In genomic region chr7:111148134-111148533, GRCh38 we compare ENCODE assay signal across 29 cellular contexts. TPM values are rescaled to one million over a fixed set of nuclear protein-coding genes. Genes with fewer than 3 reads are reported as not detected.
"Had no signal": no experiment of that assay in that cellular context is flagged by ENCODE, and none has a peak within 500 bp of the region (broad histone marks: within the 10 kb centered on the region; RNA-seq: fewer than 3 reads in every experiment).

No MANE protein-coding gene starts in this region.

- H3K9ac ChIP-seq: neural progenitor cell had no signal

- H3K4me3 ChIP-seq: adrenal gland, esophagus muscularis mucosa, left ventricle myocardium inferior, neural progenitor cell, sigmoid colon, smooth muscle cell, stomach, suprapubic skin, tibial nerve had no signal

- H2AFZ ChIP-seq: neural progenitor cell had no signal

- H3K4me2 ChIP-seq: neural progenitor cell, smooth muscle cell had no signal

- ATAC-seq: activated T-cell treated with anti-CD3 and anti-CD28 coated beads, Interleukin-2, amount 50 U/mL, for 4 hours; effector memory CD8-positive, alpha-beta T cell; naive thymus-derived CD8-positive, alpha-beta T cell; stimulated activated memory B cell treated with anti-CD40 and anti-IgM and Interleukin-4, amounts not matched to agents 10 μg/mL and 1 μg/mL and 100 μg/mL, for 72 hours had no signal

- H3K4me1 ChIP-seq: adrenal gland, left ventricle myocardium inferior, stomach, suprapubic skin had no signal

- H3K36me3 ChIP-seq: adrenal gland, esophagus muscularis mucosa, left ventricle myocardium inferior, neural progenitor cell, sigmoid colon, stomach, suprapubic skin, tibial nerve had no signal

- H3K9me3 ChIP-seq: adrenal gland, esophagus muscularis mucosa, left ventricle myocardium inferior, sigmoid colon, stomach, suprapubic skin, tibial nerve had no signal

- DNase-seq: activated B cell treated with CpG ODN at 0.5 μM for 24 hours; activated CD4-positive, alpha-beta T cell treated with anti-CD3 and anti-CD28 coated beads for 4 hours; activated CD4-positive, alpha-beta T cell treated with anti-CD3 and anti-CD28 coated beads, Interleukin-2, amount 50 U/mL, for 48 hours; activated CD8-positive, alpha-beta memory T cell treated with anti-CD3 and anti-CD28 coated beads, Interleukin-2, amount 50 U/mL, for 48 hours; activated naive CD4-positive, alpha-beta T cell; activated T-cell treated with anti-CD3 and anti-CD28 coated beads, Interleukin-2, amount 50 U/mL, for 4 hours; adrenal gland; central memory CD4-positive, alpha-beta T cell; dorsolateral prefrontal cortex; effector memory CD8-positive, alpha-beta T cell; glutamatergic neuron; hippocampal formation; left ventricle myocardium inferior; naive thymus-derived CD8-positive, alpha-beta T cell; posterior cingulate gyrus; retina; sigmoid colon; stimulated activated CD4-positive, alpha-beta T cell treated with anti-CD3 and anti-CD28 coated beads, Interleukin-15, amount 100 ng/mL, for 24 hours; stomach had no signal

- FAIRE-seq: colon, endothelial cell of umbilical vein, frontal cortex had no signal

- H3K27me3 ChIP-seq: adrenal gland, dorsolateral prefrontal cortex, esophagus muscularis mucosa, neural progenitor cell, sigmoid colon, stomach, suprapubic skin, tibial nerve had no signal

RNA-seq across cellular contexts. Expression of gene LRRN3, which starts 57.2 kb away (rescaled TPM):
- total RNA-seq: activated B cell treated with CpG ODN at 0.5 μM for 24 hours, endothelial cell of umbilical vein, lung microvascular endothelial cell had no signal
